In genomic region chr3:18409266-18409665, GRCh38 we compare ENCODE assay signal across 17 cellular contexts. TPM values are rescaled to one million over a fixed set of nuclear protein-coding genes. Genes with fewer than 3 reads are reported as not detected.
DNase-seq lines count a peak whose midpoint lies in the region; ATAC-seq and TF ChIP-seq lines count a peak whose summit lies in the region.
"Had no signal": no experiment of that assay in that cellular context is flagged by ENCODE, and none has a peak within 500 bp of the region (broad histone marks: within the 10 kb centered on the region; RNA-seq: fewer than 3 reads in every experiment).

No MANE protein-coding gene starts in this region.

- H3K27me3 ChIP-seq in CD4-positive, alpha-beta T cell (ENCODE audit: control insufficient read depth, insufficient read depth, low read length): no peaks in the 10 kb centered on the region
- H3K27me3 ChIP-seq in CD4-positive, alpha-beta memory T cell (ENCODE audit: insufficient read depth, low read length): no peaks in the 10 kb centered on the region

- peak overlapping the region; percentile 15 for H3K27ac ChIP-seq in CD4-positive, alpha-beta T cell (ENCODE audit: low read depth, low read length)
- no peak overlapping the region for H3K27ac ChIP-seq in CD4-positive, alpha-beta memory T cell (ENCODE audit: low read depth, low read length)

- H3K4me3 Mint-ChIP-seq in activated CD4-positive, alpha-beta memory T cell treated with anti-CD3 and anti-CD28 coated beads for 36 hours: no peak overlapping the region
- H3K4me3 Mint-ChIP-seq in activated CD4-positive, alpha-beta memory T cell treated with anti-CD3 and anti-CD28 coated beads, Interleukin-2, amount 10 ng/mL, durations not matched to agents 7 days and 5 days: no peak overlapping the region
- peak overlapping the region; percentile 74 for H3K4me3 Mint-ChIP-seq in CD4-positive, alpha-beta T cell
- H3K4me3 Mint-ChIP-seq in activated naive CD8-positive, alpha-beta T cell: peak overlapping the region; percentile 82
- H3K4me3 Mint-ChIP-seq in CD4-positive, alpha-beta memory T cell: no peak overlapping the region

- TF ChIP-seq CTCF in CD4-positive, alpha-beta T cell (IDR thresholded peaks at IDR 0.05): no peak

- POLR2A ChIA-PET in activated CD4-positive, alpha-beta memory T cell treated with anti-CD3 and anti-CD28 coated beads for 36 hours (lab: Charles Lee): no interaction called here
- POLR2A ChIA-PET in activated CD4-positive, alpha-beta memory T cell treated with anti-CD3 and anti-CD28 coated beads, Interleukin-2, amount 10 ng/mL, durations not matched to agents 7 days and 5 days (lab: Charles Lee): interaction anchor here (0.7 to 1.2 kb wide), 4 partner anchors 9 to 308 kb away, joined by 3 to 4 read pairs (median 3); no protein-coding TSS in a partner anchor
- POLR2A ChIA-PET in CD4-positive, alpha-beta T cell (lab: Charles Lee): interaction anchor here (1.2 to 4.3 kb wide), 5 partner anchors 9 to 35 kb away, joined by 3 to 20 read pairs (median 5); partner anchors contain the start of gene SATB1
- POLR2A ChIA-PET in CD4-positive, alpha-beta memory T cell (lab: Charles Lee; ENCODE audit: partially characterized antibody): interaction anchor here (0.7 to 1.5 kb wide), 4 partner anchors 14 to 35 kb away, joined by 3 read pairs; no protein-coding TSS in a partner anchor

- H3K36me3 ChIP-seq in CD4-positive, alpha-beta memory T cell (ENCODE audit: insufficient read depth, low read length): no peaks in the 10 kb centered on the region

- H3K4me3 ChIP-seq in CD4-positive, alpha-beta memory T cell (ENCODE audit: low read length in 2 of 2): no peak overlapping the region
- H3K4me3 ChIP-seq: K562 had no signal

- no peaks in the 10 kb centered on the region for H3K9me3 Mint-ChIP-seq in activated CD4-positive, alpha-beta memory T cell treated with anti-CD3 and anti-CD28 coated beads for 36 hours
- no peaks in the 10 kb centered on the region for H3K9me3 Mint-ChIP-seq in activated CD4-positive, alpha-beta memory T cell treated with anti-CD3 and anti-CD28 coated beads, Interleukin-2, amount 10 ng/mL, durations not matched to agents 7 days and 5 days
- no peaks in the 10 kb centered on the region for H3K9me3 Mint-ChIP-seq in CD4-positive, alpha-beta T cell
- no peaks in the 10 kb centered on the region for H3K9me3 Mint-ChIP-seq in activated naive CD8-positive, alpha-beta T cell (ENCODE audit: low read depth)
- H3K9me3 Mint-ChIP-seq in CD4-positive, alpha-beta memory T cell: no peaks in the 10 kb centered on the region

- no peaks in the 10 kb centered on the region for H3K9me3 ChIP-seq in CD4-positive, alpha-beta T cell (ENCODE audit: control insufficient read depth, low read length)
- H3K9me3 ChIP-seq in CD4-positive, alpha-beta memory T cell (ENCODE audit: control insufficient read depth in 1 of 2, low read length in 2 of 2): no peaks in the 10 kb centered on the region

- intact Hi-C loops in activated CD4-positive, alpha-beta memory T cell treated with anti-CD3 and anti-CD28 coated beads for 36 hours (cut with micrococcal nuclease): no loop called here
- intact Hi-C loops in CD4-positive, alpha-beta T cell (cut with DNase I, micrococcal nuclease): loop anchor here in 1 of 2 experiments (5.0 kb wide), 1 partner anchor 33 kb away; no protein-coding TSS in a partner anchor
- intact Hi-C loops in CD4-positive, alpha-beta memory T cell (cut with micrococcal nuclease): loop anchor here (5.0 kb wide), 1 partner anchor 33 kb away; no protein-coding TSS in a partner anchor

- ATAC-seq in CD4-positive, alpha-beta T cell (ENCODE audit: poor library complexity): peak; percentile 55
- ATAC-seq: K562, PC-3 had no signal

- no peaks in the 10 kb centered on the region for H3K27me3 Mint-ChIP-seq in activated CD4-positive, alpha-beta memory T cell treated with anti-CD3 and anti-CD28 coated beads for 36 hours
- H3K27me3 Mint-ChIP-seq in activated CD4-positive, alpha-beta memory T cell treated with anti-CD3 and anti-CD28 coated beads, Interleukin-2, amount 10 ng/mL, durations not matched to agents 7 days and 5 days: no peaks in the 10 kb centered on the region
- no peaks in the 10 kb centered on the region for H3K27me3 Mint-ChIP-seq in CD4-positive, alpha-beta T cell
- H3K27me3 Mint-ChIP-seq in activated naive CD8-positive, alpha-beta T cell: no peaks in the 10 kb centered on the region
- no peaks in the 10 kb centered on the region for H3K27me3 Mint-ChIP-seq in CD4-positive, alpha-beta memory T cell

- in situ Hi-C loops in G401 (cut with HindIII; ENCODE audit: low sequenced_read_pairs): no loop called here

- peak overlapping the region; percentile 23 for H3K27ac Mint-ChIP-seq in activated CD4-positive, alpha-beta memory T cell treated with anti-CD3 and anti-CD28 coated beads for 36 hours
- H3K27ac Mint-ChIP-seq in activated CD4-positive, alpha-beta memory T cell treated with anti-CD3 and anti-CD28 coated beads, Interleukin-2, amount 10 ng/mL, durations not matched to agents 7 days and 5 days: no peak overlapping the region
- peak overlapping the region; percentile 82 for H3K27ac Mint-ChIP-seq in CD4-positive, alpha-beta T cell
- H3K27ac Mint-ChIP-seq in activated naive CD8-positive, alpha-beta T cell: peak overlapping the region; percentile 89
- peak overlapping the region in 3 of 7 donors; percentile 25 to 52 (median 45) for H3K27ac Mint-ChIP-seq in CD4-positive, alpha-beta memory T cell

- DNase-seq in activated CD4-positive, alpha-beta memory T cell treated with anti-CD3 and anti-CD28 coated beads for 36 hours: no peak
- DNase-seq in activated CD4-positive, alpha-beta memory T cell treated with anti-CD3 and anti-CD28 coated beads, Interleukin-2, amount 10 ng/mL, durations not matched to agents 7 days and 5 days: no peak
- DNase-seq in CD4-positive, alpha-beta T cell: no peak
- DNase-seq in MV-4-11 (lab: John Stamatoyannopoulos, UW) (peak; percentile 35), G401 (ENCODE audit: low spot score) (no peak)
- no peak for DNase-seq in activated effector memory CD4-positive, alpha-beta T cell treated with anti-CD3 and anti-CD28 coated beads, Interleukin-2, amount 50 U/mL, for 16 hours
- no peak for DNase-seq in CD4-positive, alpha-beta memory T cell
- DNase-seq: AML-193, DND-41, HCEC 1CT, NCI-H1092 treated with DMSO at 0.1 percent for 48 hours, NCI-H1694, NCI-H345, NCI-H69, PC-3 had no signal

- H3K36me3 Mint-ChIP-seq in activated CD4-positive, alpha-beta memory T cell treated with anti-CD3 and anti-CD28 coated beads for 36 hours: peaks cover 80% of the 10 kb centered on the region
- peaks cover 76% of the 10 kb centered on the region for H3K36me3 Mint-ChIP-seq in activated CD4-positive, alpha-beta memory T cell treated with anti-CD3 and anti-CD28 coated beads, Interleukin-2, amount 10 ng/mL, durations not matched to agents 7 days and 5 days (ENCODE audit: low read depth)
- H3K36me3 Mint-ChIP-seq in CD4-positive, alpha-beta T cell (ENCODE audit: low read depth): peaks cover 89% of the 10 kb centered on the region
- H3K36me3 Mint-ChIP-seq in activated naive CD8-positive, alpha-beta T cell: peaks cover 25% of the 10 kb centered on the region
- H3K36me3 Mint-ChIP-seq in CD4-positive, alpha-beta memory T cell: peaks cover 31 to 60% of the 10 kb centered on the region in 2 donors

- peaks cover 77% of the 10 kb centered on the region for H3K4me1 Mint-ChIP-seq in activated CD4-positive, alpha-beta memory T cell treated with anti-CD3 and anti-CD28 coated beads for 36 hours (ENCODE audit: low read depth)
- H3K4me1 Mint-ChIP-seq in activated CD4-positive, alpha-beta memory T cell treated with anti-CD3 and anti-CD28 coated beads, Interleukin-2, amount 10 ng/mL, durations not matched to agents 7 days and 5 days: peaks cover 76% of the 10 kb centered on the region
- peaks cover 90% of the 10 kb centered on the region for H3K4me1 Mint-ChIP-seq in CD4-positive, alpha-beta T cell (ENCODE audit: low read depth)
- peaks cover 95% of the 10 kb centered on the region for H3K4me1 Mint-ChIP-seq in activated naive CD8-positive, alpha-beta T cell (ENCODE audit: low read depth)
- H3K4me1 Mint-ChIP-seq in CD4-positive, alpha-beta memory T cell: peaks cover 53 to 78% (median 62%) of the 10 kb centered on the region in 4 donors

- CTCF ChIA-PET in activated CD4-positive, alpha-beta memory T cell treated with anti-CD3 and anti-CD28 coated beads for 36 hours (lab: Charles Lee): interaction anchor here (0.7 to 1.0 kb wide), 2 partner anchors 16 to 349 kb away, joined by 3 read pairs; no protein-coding TSS in a partner anchor
- CTCF ChIA-PET in activated CD4-positive, alpha-beta memory T cell treated with anti-CD3 and anti-CD28 coated beads, Interleukin-2, amount 10 ng/mL, durations not matched to agents 7 days and 5 days (lab: Charles Lee): no interaction called here
- CTCF ChIA-PET in CD4-positive, alpha-beta T cell (lab: Charles Lee): no interaction called here
- CTCF ChIA-PET in CD4-positive, alpha-beta memory T cell (lab: Charles Lee; ENCODE audit: partially characterized antibody): no interaction called here

- H3K4me1 ChIP-seq in CD4-positive, alpha-beta memory T cell (ENCODE audit: insufficient read depth, low read length): peaks cover 65% of the 10 kb centered on the region

RNA-seq across cellular contexts. Expression of gene SATB1, which starts 15.9 kb away (rescaled TPM):
- total RNA-seq in activated CD4-positive, alpha-beta memory T cell treated with anti-CD3 and anti-CD28 coated beads for 36 hours: 100 to 1,000 TPM; 546 to 561 TPM
- 100 to 1,000 TPM; 263 to 267 TPM for total RNA-seq in activated CD4-positive, alpha-beta memory T cell treated with anti-CD3 and anti-CD28 coated beads, Interleukin-2, amount 10 ng/mL, durations not matched to agents 7 days and 5 days
- 100 to 1,000 TPM; 390 to 393 TPM for total RNA-seq in CD4-positive, alpha-beta T cell
- 100 to 1,000 TPM; 211 TPM for total RNA-seq in CD4-positive, alpha-beta memory T cell
- polyA plus RNA-seq in CD4-positive, alpha-beta memory T cell: 100 to 1,000 TPM; 101 to 109 TPM
- 0.18 TPM in 1 of 2 replicates, not detected in the other for total RNA-seq in G401 (2014; rRNA removed; shearing (Covaris generic))

Comparison
In these comparisons a context has a peak if more than half of its experiments do, and no peak if none do; other contexts are left out.
1. H3K4me3 Mint-ChIP-seq: peak in CD4-positive, alpha-beta T cell (single experiment) and activated naive CD8-positive, alpha-beta T cell (single experiment); none in activated CD4-positive, alpha-beta memory T cell treated with anti-CD3 and anti-CD28 coated beads for 36 hours (single experiment), activated CD4-positive, alpha-beta memory T cell treated with anti-CD3 and anti-CD28 coated beads, Interleukin-2, amount 10 ng/mL, durations not matched to agents 7 days and 5 days (single experiment) and CD4-positive, alpha-beta memory T cell (0 of 8).
2. RNA of gene SATB1, which starts 15.9 kb away (total RNA-seq): 546 to 561 TPM in activated CD4-positive, alpha-beta memory T cell treated with anti-CD3 and anti-CD28 coated beads for 36 hours, 390 to 393 TPM in CD4-positive, alpha-beta T cell, 263 to 267 TPM in activated CD4-positive, alpha-beta memory T cell treated with anti-CD3 and anti-CD28 coated beads, Interleukin-2, amount 10 ng/mL, durations not matched to agents 7 days and 5 days and 211 TPM in CD4-positive, alpha-beta memory T cell; 0.18 TPM in G401; every median in the first group is over 100 times any median in the second.